In the genomic region with DNA sequence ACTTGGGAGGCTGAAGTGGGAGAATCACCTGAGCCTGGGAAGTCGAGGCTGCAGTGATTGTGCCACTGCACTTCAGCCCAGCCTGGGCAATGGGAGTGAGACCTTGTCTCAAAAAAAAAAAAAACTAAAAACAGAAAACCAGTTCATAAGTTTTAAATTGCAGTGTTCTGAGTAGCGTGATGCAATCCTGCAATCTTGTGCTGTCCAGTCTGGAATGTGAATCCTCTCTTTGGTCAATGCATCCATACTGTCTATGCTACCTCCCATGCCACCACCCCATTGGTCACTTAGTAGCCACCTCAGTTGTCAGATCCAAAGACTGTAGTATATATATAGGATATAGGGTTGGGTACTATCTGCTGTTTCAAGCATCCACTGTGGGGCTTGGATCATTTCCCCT, we compare ENCODE assay signal across 1 cellular context.
TF ChIP-seq lines count a peak whose summit lies in the region.

No MANE protein-coding gene starts in this region.

TF ChIP-seq in HCT116, 20 proteins besides CTCF, POLR2A, EP300 and RAD21:
- TF ChIP-seq, protein P1, sequence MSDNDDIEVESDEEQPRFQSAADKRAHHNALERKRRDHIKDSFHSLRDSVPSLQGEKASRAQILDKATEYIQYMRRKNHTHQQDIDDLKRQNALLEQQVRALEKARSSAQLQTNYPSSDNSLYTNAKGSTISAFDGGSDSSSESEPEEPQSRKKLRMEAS (IDR thresholded peaks at IDR 0.05), result no peak
- TF ChIP-seq SRF (IDR thresholded peaks at IDR 0.05; ENCODE audit: low read depth), result no peak
- no peak for TF ChIP-seq CBX3 (IDR thresholded peaks at IDR 0.05; ENCODE audit: low read depth)
- TF ChIP-seq ZFX (IDR thresholded peaks at IDR 0.05), result no peak
